8 cellular contexts compared by ENCODE assay signal in the genomic region with DNA sequence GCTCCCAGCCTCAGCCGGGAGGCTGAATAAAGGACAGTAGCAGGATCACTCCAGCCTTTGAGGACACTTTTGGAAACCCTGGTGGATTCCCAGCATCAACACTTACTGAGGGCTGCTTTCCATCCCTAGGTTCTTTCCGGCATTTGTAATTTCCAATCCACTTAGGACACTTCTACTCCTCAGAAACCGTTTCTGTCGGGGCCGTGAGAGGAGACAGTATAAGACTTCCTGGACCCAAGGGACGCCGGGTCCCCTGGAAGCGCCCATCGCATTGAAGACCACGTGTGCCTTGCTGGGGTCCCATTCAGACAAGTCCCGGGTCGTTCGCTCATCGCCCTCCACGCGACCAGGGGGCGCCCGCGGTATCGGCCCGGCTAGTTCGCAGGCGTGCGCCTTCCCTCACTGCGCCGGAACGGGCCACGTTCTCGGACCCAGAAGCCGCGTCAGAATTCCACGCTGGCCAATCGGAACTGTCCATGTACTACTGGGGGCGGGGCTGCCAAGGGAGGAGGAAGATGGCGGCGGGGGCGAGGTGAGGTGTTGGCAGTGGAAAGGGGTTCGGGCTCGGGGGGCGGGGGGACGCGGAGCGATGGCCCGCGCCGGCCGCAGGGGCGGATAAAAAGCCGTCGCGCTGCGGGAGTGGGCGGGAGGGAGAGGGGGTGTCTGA. TPM values are rescaled to one million over a fixed set of nuclear protein-coding genes. Genes with fewer than 3 reads are reported as not detected.
DNase-seq lines count a peak whose midpoint lies in the region; ATAC-seq, FAIRE-seq and TF ChIP-seq lines count a peak whose summit lies in the region.

Gene NUS1 (plus strand): TSS at position 479 of the 667 bp plus-strand sequence. CDS start 202 bp downstream, outside the sequence.

- CTCF ChIA-PET in T-cell (lab: Charles Lee), result interaction anchor here in 1 of 2 donors (0.8 to 1.1 kb wide), 2 partner anchors 70 to 75 kb away, joined by 3 read pairs; no protein-coding TSS in a partner anchor

- H3K9ac ChIP-seq in adipocyte (ENCODE audit: low read length), result peak within 1 kb of the TSS; percentile 88

- no peak for TF ChIP-seq EP300 in transverse colon (IDR thresholded peaks at IDR 0.05; ENCODE audit: low read depth)

- no peaks in the 10 kb centered on the region for H3K27me3 Mint-ChIP-seq in T-cell

- peak within 1 kb of the TSS; percentile 89 to 93 for H3K27ac Mint-ChIP-seq in T-cell

- H3K4me1 Mint-ChIP-seq in T-cell, result peaks cover 45 to 59% (median 55%) of the 10 kb centered on the region in 3 donors

- ATAC-seq in HG02884 (IDR thresholded peaks at IDR 0.05; ENCODE audit: unreplicated experiment) (peak; percentile 97), T-cell (replicated peaks in 1 of 4) (peak; percentile 96 to 98 (median 98))

- peak; percentile 94 for FAIRE-seq in GM12892 (lab: Jason Lieb, UNC)

- H3K9me3 ChIP-seq in adipocyte (ENCODE audit: control insufficient read depth, low read length), result no peaks in the 10 kb centered on the region
- H3K9me3 ChIP-seq in transverse colon, result no peaks in the 10 kb centered on the region

- peaks cover 23% of the 10 kb centered on the region for H3K36me3 Mint-ChIP-seq in T-cell

- TF ChIP-seq POLR2A in GM12892 (IDR thresholded peaks at IDR 0.05; ENCODE audit: low read depth, low read length) (peak; percentile 54; the same call in 1 of the 2 replicates), transverse colon (IDR thresholded peaks at IDR 0.05) (peak; percentile 44)

- intact Hi-C loops in cardiac septum (cut with DNase I) (loop anchor here (5.0 kb wide), 1 partner anchor 73 kb away; the partner anchor contains the start of gene GOPC), transverse colon (cut with DNase I; ENCODE audit: low total_unique reads) (no loop called here)

- H3K4me1 ChIP-seq in adipocyte (ENCODE audit: control insufficient read depth, insufficient read depth, low read length) (peaks cover 31% of the 10 kb centered on the region), transverse colon (peaks cover 15 to 39% (median 31%) of the 10 kb centered on the region in 4 donors)

- in situ Hi-C loops in transverse colon (cut with MboI; ENCODE audit: low pct_ligation_motif_present in 1 of 4, low pct_unique_long_range_greater_than_20kb in 1 of 4, low sequenced_read_pairs in 3 of 4), result no loop called here

- H3K27me3 ChIP-seq in adipocyte (replicated peaks; ENCODE audit: control insufficient read depth, insufficient read depth, low read length) (no peaks in the 10 kb centered on the region), transverse colon (no peaks in the 10 kb centered on the region)

- H3K27ac ChIP-seq in transverse colon, result peak within 1 kb of the TSS; percentile 82 to 87 (median 84)

- DNase-seq in GM12892 (ENCODE audit: insufficient read length) (peak; percentile 94), NCI-H146 (lab: John Stamatoyannopoulos, UW) (peak; percentile 97), T-cell (peak; percentile 94 to 99 (median 97)), adipocyte (ENCODE audit: low read depth) (peak; percentile 99), cardiac septum (ENCODE audit: low spot score) (peak; percentile 98), pons (ENCODE audit: low spot score) (peak; percentile 96), transverse colon (peak; percentile 98)

- WGBS in transverse colon (ENCODE audit: low coverage in 1 of 2), 2 donors, result 0 to 1% methylated on average over 1 to 33 of the region's 53 CpGs

- H3K4me3 ChIP-seq in adipocyte (ENCODE audit: low read length) (peak within 1 kb of the TSS; percentile 90), transverse colon (peak within 1 kb of the TSS; percentile 67 to 93 (median 69))

- TF ChIP-seq CTCF in transverse colon (IDR thresholded peaks at IDR 0.05), result peak; percentile 61 to 73 (median 65)

- POLR2A ChIA-PET in T-cell (lab: Charles Lee), result interaction anchor here (0.6 to 0.7 kb wide), 4 partner anchors 23 to 105 kb away, joined by 3 to 8 read pairs (median 8); no protein-coding TSS in a partner anchor

- H3K4me3 Mint-ChIP-seq in T-cell, result peak within 1 kb of the TSS; percentile 92 to 94 (median 93)

- H3K9me3 Mint-ChIP-seq in T-cell, result no peaks in the 10 kb centered on the region

- H3K36me3 ChIP-seq in adipocyte (ENCODE audit: control insufficient read depth, insufficient read depth, low read length, severe bottlenecking), result no peaks in the 10 kb centered on the region
- H3K36me3 ChIP-seq in transverse colon, result no peaks in the 10 kb centered on the region

RNA-seq across cellular contexts. Expression of gene NUS1, which starts in this region (rescaled TPM):
- polyA plus RNA-seq in GM12892 (2012; ENCODE audit: missing spikeins), result 39.7 TPM
- total RNA-seq in T-cell, result 10 to 100 TPM; 21.7 to 33.1 (median 28.0) TPM
- total RNA-seq in cardiac septum, result 18.0 TPM
- total RNA-seq in transverse colon, result 10 to 100 TPM in 2 of 4 donors, 1 to 10 TPM in 2; 4.9 to 26.8 (median 11.8) TPM

Comparison
In these comparisons a context has a peak if more than half of its experiments do, and no peak if none do; other contexts are left out.
1. Peak in every context shown above with its lines: DNase-seq, ATAC-seq, H3K4me3 ChIP-seq and H3K27ac ChIP-seq.